Comparison of ENCODE assay signal across 1 cellular context in the genomic region with DNA sequence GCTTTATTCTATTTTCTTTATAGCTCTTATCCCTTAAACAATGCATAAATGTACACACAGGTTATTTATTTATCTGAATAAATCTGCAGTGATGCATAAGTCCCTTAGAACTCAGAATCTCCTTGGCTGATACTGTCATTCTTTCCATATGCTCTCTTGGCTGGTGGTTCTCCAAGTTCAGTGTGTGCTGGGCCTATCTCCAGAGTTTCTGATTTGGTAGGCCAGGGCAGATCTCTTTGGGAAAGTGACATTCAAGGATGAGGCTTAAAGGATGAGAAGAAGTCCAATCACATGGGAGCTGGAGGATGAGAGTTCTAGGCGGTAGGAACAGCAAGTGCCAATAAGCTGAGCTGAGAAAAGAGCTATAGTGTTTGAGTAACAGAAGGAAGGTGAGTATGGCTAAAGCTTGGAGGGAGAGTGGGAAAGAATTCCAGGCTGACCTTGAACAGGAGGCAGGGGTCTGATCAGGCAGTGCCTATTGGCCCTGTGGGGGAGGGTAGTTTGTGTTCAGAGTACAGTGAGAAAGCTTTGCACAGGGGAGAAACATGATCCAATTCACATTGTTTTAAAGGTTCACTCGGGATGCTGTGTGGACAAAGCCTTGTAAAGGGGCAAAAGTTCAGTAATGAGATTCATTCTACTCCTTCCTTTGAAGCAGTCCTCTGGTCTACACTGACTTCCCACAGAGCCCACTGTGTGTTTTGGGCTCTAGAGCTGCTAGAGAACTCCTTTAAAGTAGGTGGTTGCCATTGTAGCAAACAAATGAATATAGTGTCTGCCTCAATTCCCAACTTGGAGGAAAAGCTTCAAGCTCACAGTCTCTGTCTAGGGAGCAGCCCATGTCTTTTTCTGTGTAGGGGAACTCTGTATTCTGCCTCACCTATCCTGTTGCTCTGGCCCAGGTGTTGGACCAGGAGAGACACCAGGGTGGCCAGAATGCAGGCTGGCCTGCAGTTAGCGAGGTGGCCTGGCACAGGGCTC.
TF ChIP-seq lines count a peak whose summit lies in the region.

No MANE protein-coding gene starts in this region.

TF ChIP-seq in HepG2, 621 proteins besides CTCF, POLR2A, EP300 and RAD21 (continued from another document and continues in another):
- TF ChIP-seq, protein P1, sequence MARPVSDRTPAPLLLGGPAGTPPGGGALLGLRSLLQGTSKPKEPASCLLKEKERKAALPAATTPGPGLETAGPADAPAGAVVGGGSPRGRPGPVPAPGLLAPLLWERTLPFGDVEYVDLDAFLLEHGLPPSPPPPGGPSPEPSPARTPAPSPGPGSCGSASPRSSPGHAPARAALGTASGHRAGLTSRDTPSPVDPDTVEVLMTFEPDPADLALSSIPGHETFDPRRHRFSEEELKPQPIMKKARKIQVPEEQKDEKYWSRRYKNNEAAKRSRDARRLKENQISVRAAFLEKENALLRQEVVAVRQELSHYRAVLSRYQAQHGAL (CRISPR knock-in tag; IDR thresholded peaks at IDR 0.05; ENCODE audit: not compliant biosample characterization), result no peak
- TF ChIP-seq ZMYM3 (CRISPR knock-in tag; IDR thresholded peaks at IDR 0.05), result peak; percentile 72
- TF ChIP-seq, protein P2, sequence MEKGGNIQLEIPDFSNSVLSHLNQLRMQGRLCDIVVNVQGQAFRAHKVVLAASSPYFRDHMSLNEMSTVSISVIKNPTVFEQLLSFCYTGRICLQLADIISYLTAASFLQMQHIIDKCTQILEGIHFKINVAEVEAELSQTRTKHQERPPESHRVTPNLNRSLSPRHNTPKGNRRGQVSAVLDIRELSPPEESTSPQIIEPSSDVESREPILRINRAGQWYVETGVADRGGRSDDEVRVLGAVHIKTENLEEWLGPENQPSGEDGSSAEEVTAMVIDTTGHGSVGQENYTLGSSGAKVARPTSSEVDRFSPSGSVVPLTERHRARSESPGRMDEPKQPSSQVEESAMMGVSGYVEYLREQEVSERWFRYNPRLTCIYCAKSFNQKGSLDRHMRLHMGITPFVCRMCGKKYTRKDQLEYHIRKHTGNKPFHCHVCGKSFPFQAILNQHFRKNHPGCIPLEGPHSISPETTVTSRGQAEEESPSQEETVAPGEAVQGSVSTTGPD (CRISPR knock-in tag; IDR thresholded peaks at IDR 0.05), result no peak
- TF ChIP-seq, protein P3, sequence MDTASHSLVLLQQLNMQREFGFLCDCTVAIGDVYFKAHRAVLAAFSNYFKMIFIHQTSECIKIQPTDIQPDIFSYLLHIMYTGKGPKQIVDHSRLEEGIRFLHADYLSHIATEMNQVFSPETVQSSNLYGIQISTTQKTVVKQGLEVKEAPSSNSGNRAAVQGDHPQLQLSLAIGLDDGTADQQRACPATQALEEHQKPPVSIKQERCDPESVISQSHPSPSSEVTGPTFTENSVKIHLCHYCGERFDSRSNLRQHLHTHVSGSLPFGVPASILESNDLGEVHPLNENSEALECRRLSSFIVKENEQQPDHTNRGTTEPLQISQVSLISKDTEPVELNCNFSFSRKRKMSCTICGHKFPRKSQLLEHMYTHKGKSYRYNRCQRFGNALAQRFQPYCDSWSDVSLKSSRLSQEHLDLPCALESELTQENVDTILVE (CRISPR knock-in tag; IDR thresholded peaks at IDR 0.05), result 0 out of 2 replicates have a peak, but pooled peaks have one; percentile 20
- TF ChIP-seq, protein P4, sequence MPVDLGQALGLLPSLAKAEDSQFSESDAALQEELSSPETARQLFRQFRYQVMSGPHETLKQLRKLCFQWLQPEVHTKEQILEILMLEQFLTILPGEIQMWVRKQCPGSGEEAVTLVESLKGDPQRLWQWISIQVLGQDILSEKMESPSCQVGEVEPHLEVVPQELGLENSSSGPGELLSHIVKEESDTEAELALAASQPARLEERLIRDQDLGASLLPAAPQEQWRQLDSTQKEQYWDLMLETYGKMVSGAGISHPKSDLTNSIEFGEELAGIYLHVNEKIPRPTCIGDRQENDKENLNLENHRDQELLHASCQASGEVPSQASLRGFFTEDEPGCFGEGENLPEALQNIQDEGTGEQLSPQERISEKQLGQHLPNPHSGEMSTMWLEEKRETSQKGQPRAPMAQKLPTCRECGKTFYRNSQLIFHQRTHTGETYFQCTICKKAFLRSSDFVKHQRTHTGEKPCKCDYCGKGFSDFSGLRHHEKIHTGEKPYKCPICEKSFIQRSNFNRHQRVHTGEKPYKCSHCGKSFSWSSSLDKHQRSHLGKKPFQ (CRISPR knock-in tag; IDR thresholded peaks at IDR 0.05; ENCODE audit: insufficient replicate concordance), result no peak
- TF ChIP-seq XBP1 (CRISPR knock-in tag; IDR thresholded peaks at IDR 0.05), result no peak
- TF ChIP-seq, protein P5, sequence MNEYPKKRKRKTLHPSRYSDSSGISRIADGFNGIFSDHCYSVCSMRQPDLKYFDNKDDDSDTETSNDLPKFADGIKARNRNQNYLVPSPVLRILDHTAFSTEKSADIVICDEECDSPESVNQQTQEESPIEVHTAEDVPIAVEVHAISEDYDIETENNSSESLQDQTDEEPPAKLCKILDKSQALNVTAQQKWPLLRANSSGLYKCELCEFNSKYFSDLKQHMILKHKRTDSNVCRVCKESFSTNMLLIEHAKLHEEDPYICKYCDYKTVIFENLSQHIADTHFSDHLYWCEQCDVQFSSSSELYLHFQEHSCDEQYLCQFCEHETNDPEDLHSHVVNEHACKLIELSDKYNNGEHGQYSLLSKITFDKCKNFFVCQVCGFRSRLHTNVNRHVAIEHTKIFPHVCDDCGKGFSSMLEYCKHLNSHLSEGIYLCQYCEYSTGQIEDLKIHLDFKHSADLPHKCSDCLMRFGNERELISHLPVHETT (CRISPR knock-in tag; conservative IDR thresholded peaks at IDR 0.05), result no peak
- no peak for TF ChIP-seq SRSF9 (IDR thresholded peaks at IDR 0.05; ENCODE audit: borderline replicate concordance, insufficient read depth, low read depth, low read length, poor library complexity, severe bottlenecking)
- TF ChIP-seq ZFYVE20 (CRISPR knock-in tag; IDR thresholded peaks at IDR 0.05; ENCODE audit: borderline replicate concordance, low read depth), result no peak
- no peak for TF ChIP-seq CHCHD3 (CRISPR knock-in tag; IDR thresholded peaks at IDR 0.05)
- TF ChIP-seq SP5 (CRISPR knock-in tag; IDR thresholded peaks at IDR 0.05; ENCODE audit: borderline replicate concordance, low read depth), result no peak
- TF ChIP-seq, protein P6, sequence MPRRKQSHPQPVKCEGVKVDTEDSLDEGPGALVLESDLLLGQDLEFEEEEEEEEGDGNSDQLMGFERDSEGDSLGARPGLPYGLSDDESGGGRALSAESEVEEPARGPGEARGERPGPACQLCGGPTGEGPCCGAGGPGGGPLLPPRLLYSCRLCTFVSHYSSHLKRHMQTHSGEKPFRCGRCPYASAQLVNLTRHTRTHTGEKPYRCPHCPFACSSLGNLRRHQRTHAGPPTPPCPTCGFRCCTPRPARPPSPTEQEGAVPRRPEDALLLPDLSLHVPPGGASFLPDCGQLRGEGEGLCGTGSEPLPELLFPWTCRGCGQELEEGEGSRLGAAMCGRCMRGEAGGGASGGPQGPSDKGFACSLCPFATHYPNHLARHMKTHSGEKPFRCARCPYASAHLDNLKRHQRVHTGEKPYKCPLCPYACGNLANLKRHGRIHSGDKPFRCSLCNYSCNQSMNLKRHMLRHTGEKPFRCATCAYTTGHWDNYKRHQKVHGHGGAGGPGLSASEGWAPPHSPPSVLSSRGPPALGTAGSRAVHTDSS (CRISPR knock-in tag; conservative IDR thresholded peaks at IDR 0.05), result no peak
- TF ChIP-seq, protein P7, sequence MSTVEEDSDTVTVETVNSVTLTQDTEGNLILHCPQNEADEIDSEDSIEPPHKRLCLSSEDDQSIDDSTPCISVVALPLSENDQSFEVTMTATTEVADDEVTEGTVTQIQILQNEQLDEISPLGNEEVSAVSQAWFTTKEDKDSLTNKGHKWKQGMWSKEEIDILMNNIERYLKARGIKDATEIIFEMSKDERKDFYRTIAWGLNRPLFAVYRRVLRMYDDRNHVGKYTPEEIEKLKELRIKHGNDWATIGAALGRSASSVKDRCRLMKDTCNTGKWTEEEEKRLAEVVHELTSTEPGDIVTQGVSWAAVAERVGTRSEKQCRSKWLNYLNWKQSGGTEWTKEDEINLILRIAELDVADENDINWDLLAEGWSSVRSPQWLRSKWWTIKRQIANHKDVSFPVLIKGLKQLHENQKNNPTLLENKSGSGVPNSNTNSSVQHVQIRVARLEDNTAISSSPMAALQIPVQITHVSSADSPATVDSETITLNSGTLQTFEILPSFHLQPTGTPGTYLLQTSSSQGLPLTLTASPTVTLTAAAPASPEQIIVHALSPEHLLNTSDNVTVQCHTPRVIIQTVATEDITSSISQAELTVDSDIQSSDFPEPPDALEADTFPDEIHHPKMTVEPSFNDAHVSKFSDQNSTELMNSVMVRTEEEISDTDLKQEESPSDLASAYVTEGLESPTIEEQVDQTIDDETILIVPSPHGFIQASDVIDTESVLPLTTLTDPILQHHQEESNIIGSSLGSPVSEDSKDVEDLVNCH (CRISPR knock-in tag; IDR thresholded peaks at IDR 0.05), result no peak
- no peak for TF ChIP-seq TP53 (CRISPR knock-in tag; conservative IDR thresholded peaks at IDR 0.05)
- TF ChIP-seq ZNF484 (CRISPR knock-in tag; IDR thresholded peaks at IDR 0.05; ENCODE audit: borderline replicate concordance, low read depth), result no peak
- TF ChIP-seq ZNF335 (CRISPR knock-in tag; IDR thresholded peaks at IDR 0.05), result no peak
- no peak for TF ChIP-seq KDM2A (CRISPR knock-in tag; IDR thresholded peaks at IDR 0.05; ENCODE audit: borderline replicate concordance, low read depth)
- TF ChIP-seq, protein P8, sequence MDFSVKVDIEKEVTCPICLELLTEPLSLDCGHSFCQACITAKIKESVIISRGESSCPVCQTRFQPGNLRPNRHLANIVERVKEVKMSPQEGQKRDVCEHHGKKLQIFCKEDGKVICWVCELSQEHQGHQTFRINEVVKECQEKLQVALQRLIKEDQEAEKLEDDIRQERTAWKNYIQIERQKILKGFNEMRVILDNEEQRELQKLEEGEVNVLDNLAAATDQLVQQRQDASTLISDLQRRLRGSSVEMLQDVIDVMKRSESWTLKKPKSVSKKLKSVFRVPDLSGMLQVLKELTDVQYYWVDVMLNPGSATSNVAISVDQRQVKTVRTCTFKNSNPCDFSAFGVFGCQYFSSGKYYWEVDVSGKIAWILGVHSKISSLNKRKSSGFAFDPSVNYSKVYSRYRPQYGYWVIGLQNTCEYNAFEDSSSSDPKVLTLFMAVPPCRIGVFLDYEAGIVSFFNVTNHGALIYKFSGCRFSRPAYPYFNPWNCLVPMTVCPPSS (IDR thresholded peaks at IDR 0.05), result no peak
- TF ChIP-seq, protein P9, sequence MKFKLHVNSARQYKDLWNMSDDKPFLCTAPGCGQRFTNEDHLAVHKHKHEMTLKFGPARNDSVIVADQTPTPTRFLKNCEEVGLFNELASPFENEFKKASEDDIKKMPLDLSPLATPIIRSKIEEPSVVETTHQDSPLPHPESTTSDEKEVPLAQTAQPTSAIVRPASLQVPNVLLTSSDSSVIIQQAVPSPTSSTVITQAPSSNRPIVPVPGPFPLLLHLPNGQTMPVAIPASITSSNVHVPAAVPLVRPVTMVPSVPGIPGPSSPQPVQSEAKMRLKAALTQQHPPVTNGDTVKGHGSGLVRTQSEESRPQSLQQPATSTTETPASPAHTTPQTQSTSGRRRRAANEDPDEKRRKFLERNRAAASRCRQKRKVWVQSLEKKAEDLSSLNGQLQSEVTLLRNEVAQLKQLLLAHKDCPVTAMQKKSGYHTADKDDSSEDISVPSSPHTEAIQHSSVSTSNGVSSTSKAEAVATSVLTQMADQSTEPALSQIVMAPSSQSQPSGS (CRISPR knock-in tag; IDR thresholded peaks at IDR 0.05), result no peak
- 0 out of 3 replicates have a peak, but pooled peaks have one; percentile 14 for TF ChIP-seq MXI1 (IDR thresholded peaks at IDR 0.05; ENCODE audit: borderline replicate concordance, low read depth, low read length)
- peak; percentile 44; the same call in 1 of the 2 replicates for TF ChIP-seq ZFX (CRISPR knock-in tag; IDR thresholded peaks at IDR 0.05; ENCODE audit: low read depth)
- TF ChIP-seq ZNF383 (CRISPR knock-in tag; IDR thresholded peaks at IDR 0.05; ENCODE audit: borderline replicate concordance), result no peak
- TF ChIP-seq, protein P10, sequence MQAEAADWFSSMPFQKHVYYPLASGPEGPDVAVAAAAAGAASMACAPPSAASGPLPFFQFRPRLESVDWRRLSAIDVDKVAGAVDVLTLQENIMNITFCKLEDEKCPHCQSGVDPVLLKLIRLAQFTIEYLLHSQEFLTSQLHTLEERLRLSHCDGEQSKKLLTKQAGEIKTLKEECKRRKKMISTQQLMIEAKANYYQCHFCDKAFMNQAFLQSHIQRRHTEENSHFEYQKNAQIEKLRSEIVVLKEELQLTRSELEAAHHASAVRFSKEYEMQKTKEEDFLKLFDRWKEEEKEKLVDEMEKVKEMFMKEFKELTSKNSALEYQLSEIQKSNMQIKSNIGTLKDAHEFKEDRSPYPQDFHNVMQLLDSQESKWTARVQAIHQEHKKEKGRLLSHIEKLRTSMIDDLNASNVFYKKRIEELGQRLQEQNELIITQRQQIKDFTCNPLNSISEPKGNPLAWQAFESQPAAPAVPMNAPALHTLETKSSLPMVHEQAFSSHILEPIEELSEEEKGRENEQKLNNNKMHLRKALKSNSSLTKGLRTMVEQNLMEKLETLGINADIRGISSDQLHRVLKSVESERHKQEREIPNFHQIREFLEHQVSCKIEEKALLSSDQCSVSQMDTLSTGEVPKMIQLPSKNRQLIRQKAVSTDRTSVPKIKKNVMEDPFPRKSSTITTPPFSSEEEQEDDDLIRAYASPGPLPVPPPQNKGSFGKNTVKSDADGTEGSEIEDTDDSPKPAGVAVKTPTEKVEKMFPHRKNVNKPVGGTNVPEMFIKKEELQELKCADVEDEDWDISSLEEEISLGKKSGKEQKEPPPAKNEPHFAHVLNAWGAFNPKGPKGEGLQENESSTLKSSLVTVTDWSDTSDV (CRISPR knock-in tag; IDR thresholded peaks at IDR 0.05), result no peak
- TF ChIP-seq ZSCAN25 (CRISPR knock-in tag; IDR thresholded peaks at IDR 0.05), result no peak; the same call in 1 of the 2 replicates
- no peak for TF ChIP-seq SNRNP70 (IDR thresholded peaks at IDR 0.05; ENCODE audit: low read depth, low read length)
- TF ChIP-seq ZBTB21 (CRISPR knock-in tag; IDR thresholded peaks at IDR 0.05), result no peak
- TF ChIP-seq, protein P11, sequence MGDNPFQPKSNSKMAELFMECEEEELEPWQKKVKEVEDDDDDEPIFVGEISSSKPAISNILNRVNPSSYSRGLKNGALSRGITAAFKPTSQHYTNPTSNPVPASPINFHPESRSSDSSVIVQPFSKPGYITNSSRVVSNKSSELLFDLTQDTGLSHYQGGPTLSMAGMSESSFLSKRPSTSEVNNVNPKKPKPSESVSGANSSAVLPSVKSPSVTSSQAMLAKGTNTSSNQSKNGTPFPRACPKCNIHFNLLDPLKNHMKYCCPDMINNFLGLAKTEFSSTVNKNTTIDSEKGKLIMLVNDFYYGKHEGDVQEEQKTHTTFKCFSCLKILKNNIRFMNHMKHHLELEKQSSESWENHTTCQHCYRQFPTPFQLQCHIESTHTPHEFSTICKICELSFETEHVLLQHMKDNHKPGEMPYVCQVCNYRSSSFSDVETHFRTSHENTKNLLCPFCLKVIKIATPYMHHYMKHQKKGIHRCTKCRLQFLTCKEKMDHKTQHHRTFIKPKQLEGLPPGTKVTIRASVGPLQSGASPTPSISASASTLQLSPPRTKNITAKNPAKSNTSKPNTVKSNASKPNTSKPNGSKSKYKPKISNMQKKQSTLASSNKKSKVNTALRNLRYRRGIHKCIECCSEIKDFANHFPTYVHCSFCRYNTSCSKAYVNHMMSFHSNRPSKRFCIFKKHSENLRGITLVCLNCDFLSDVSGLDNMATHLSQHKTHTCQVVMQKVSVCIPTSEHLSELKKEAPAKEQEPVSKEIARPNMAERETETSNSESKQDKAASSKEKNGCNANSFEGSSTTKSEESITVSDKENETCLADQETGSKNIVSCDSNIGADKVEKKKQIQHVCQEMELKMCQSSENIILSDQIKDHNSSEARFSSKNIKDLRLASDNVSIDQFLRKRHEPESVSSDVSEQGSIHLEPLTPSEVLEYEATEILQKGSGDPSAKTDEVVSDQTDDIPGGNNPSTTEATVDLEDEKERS (CRISPR knock-in tag; IDR thresholded peaks at IDR 0.05), result peak; percentile 92
- no peak for TF ChIP-seq ZFP62 (CRISPR knock-in tag; IDR thresholded peaks at IDR 0.05)
